In genomic region chr1:118949317-118949716, GRCh38 we compare ENCODE assay signal across 16 cellular contexts. TPM values are rescaled to one million over a fixed set of nuclear protein-coding genes. Genes with fewer than 3 reads are reported as not detected.
A peak's percentile ranks its signal among the peaks of the same experiment; 100 is the strongest.
DNase-seq lines count a peak whose midpoint lies in the region; ATAC-seq and TF ChIP-seq lines count a peak whose summit lies in the region.
"Had no signal": no experiment of that assay in that cellular context is flagged by ENCODE, and none has a peak within 500 bp of the region (broad histone marks: within the 10 kb centered on the region; RNA-seq: fewer than 3 reads in every experiment).

No MANE protein-coding gene starts in this region.

- DNase-seq in HS-5 (ENCODE audit: low read depth) (peak; percentile 45), astrocyte of the spinal cord (ENCODE audit: low read depth, low spot score) (peak; percentile 39), myocyte (ENCODE audit: low read depth) (peak; percentile 64), Ammon's horn (ENCODE audit: low spot score) (no peak), upper lobe of right lung (no peak), NCI-H345 (lab: John Stamatoyannopoulos, UW) (no peak)
- DNase-seq in stimulated activated naive CD4-positive, alpha-beta T cell treated with Interleukin-2 at 50 U/mL for 16 hours (lab: John Stamatoyannopoulos, UW): no peak
- DNase-seq: activated CD8-positive, alpha-beta memory T cell treated with anti-CD3 and anti-CD28 coated beads for 24 hours; activated gamma-delta T cell; C1 segment of cervical spinal cord; effector CD8-positive, alpha-beta T cell; immature natural killer cell; pancreas; SK-N-SH; stimulated activated CD4-positive, alpha-beta T cell treated with anti-CD3 and anti-CD28 coated beads, Interleukin-15, amount 100 ng/mL, for 24 hours had no signal

- in situ Hi-C loops in astrocyte of the spinal cord (cut with HindIII; ENCODE audit: low sequenced_read_pairs): no loop called here

- intact Hi-C loops in upper lobe of right lung (cut with DNase I): no loop called here

- H4K20me1 ChIP-seq in BLaER1 treated with 17β-estradiol and CSF1 and Interleukin-3, amounts not matched to agents 10 nM and 100 nM: no peaks in the 10 kb centered on the region

- peak overlapping the region in 1 of 11 experiments; percentile 32; a peak in 1 of 22 replicates for H3K9ac ChIP-seq in BLaER1 treated with 17β-estradiol and CSF1 and Interleukin-3, amounts not matched to agents 10 nM and 100 nM
- H3K9ac ChIP-seq: SK-N-SH had no signal

- ATAC-seq in upper lobe of right lung: no peak
- ATAC-seq: pancreas had no signal

- H3K4me3 ChIP-seq in BLaER1 treated with 17β-estradiol and CSF1 and Interleukin-3, amounts not matched to agents 10 nM and 100 nM: no peak overlapping the region
- H3K4me3 ChIP-seq in astrocyte of the spinal cord (ENCODE audit: low read depth, low read length) (no peak overlapping the region), upper lobe of right lung (no peak overlapping the region)
- H3K4me3 ChIP-seq: pancreas had no signal

- peak overlapping the region; percentile 16 to 72 (median 55); a peak in 20 of 22 replicates for H3K4me2 ChIP-seq in BLaER1 treated with 17β-estradiol and CSF1 and Interleukin-3, amounts not matched to agents 10 nM and 100 nM
- H3K4me2 ChIP-seq: SK-N-SH had no signal

- no peaks in the 10 kb centered on the region for H3K36me3 ChIP-seq in BLaER1 treated with 17β-estradiol and CSF1 and Interleukin-3, amounts not matched to agents 10 nM and 100 nM
- H3K36me3 ChIP-seq in upper lobe of right lung: no peaks in the 10 kb centered on the region
- H3K36me3 ChIP-seq: pancreas had no signal

- TF ChIP-seq CTCF in astrocyte of the spinal cord (IDR thresholded peaks at IDR 0.05; ENCODE audit: low read depth, low read length) (no peak), upper lobe of right lung (IDR thresholded peaks at IDR 0.05) (no peak)

- H3K27me3 ChIP-seq in BLaER1 treated with 17β-estradiol and CSF1 and Interleukin-3, amounts not matched to agents 10 nM and 100 nM: no peaks in the 10 kb centered on the region
- H3K27me3 ChIP-seq in upper lobe of right lung: no peaks in the 10 kb centered on the region
- H3K27me3 ChIP-seq: pancreas had no signal

- peak overlapping the region in 9 of 11 experiments; percentile 21 to 75 (median 51); a peak in 14 of 22 replicates for H3K27ac ChIP-seq in BLaER1 treated with 17β-estradiol and CSF1 and Interleukin-3, amounts not matched to agents 10 nM and 100 nM
- H3K27ac ChIP-seq in upper lobe of right lung: no peak overlapping the region
- H3K27ac ChIP-seq: pancreas had no signal

- H3K9me3 ChIP-seq in BLaER1 treated with 17β-estradiol and CSF1 and Interleukin-3, amounts not matched to agents 10 nM and 100 nM (replicated peaks in 1 of 11): no peaks in the 10 kb centered on the region
- H3K9me3 ChIP-seq in upper lobe of right lung: no peaks in the 10 kb centered on the region
- H3K9me3 ChIP-seq: pancreas, SK-N-SH had no signal

- H3K4me1 ChIP-seq in BLaER1 treated with 17β-estradiol and CSF1 and Interleukin-3, amounts not matched to agents 10 nM and 100 nM: peaks cover 8 to 28% (median 23%) of the 10 kb centered on the region in 10 experiments; a peak in 19 of 20 replicates
- no peaks in the 10 kb centered on the region for H3K4me1 ChIP-seq in upper lobe of right lung
- H3K4me1 ChIP-seq: pancreas had no signal

RNA-seq across cellular contexts. Expression of gene TBX15, which starts 38.8 kb away (rescaled TPM):
- 44.7 and 48.4 TPM in 2 replicates for total RNA-seq in myocyte
- polyA plus RNA-seq in myocyte (2012): 18.1 TPM
- total RNA-seq in upper lobe of right lung: 0.64 TPM
- polyA plus RNA-seq: immature natural killer cell had no signal

Comparison
In these comparisons a context has a peak if more than half of its experiments do, and no peak if none do; other contexts are left out.
1. DNase-seq: peak in HS-5 (single experiment), astrocyte of the spinal cord (single experiment) and myocyte (single experiment); none in Ammon's horn (single experiment), stimulated activated naive CD4-positive, alpha-beta T cell treated with Interleukin-2 at 50 U/mL for 16 hours (single experiment), upper lobe of right lung (single experiment) and NCI-H345 (single experiment).
2. RNA of gene TBX15, which starts 38.8 kb away (total RNA-seq): 44.7 to 48.4 TPM in myocyte; 0.64 TPM in upper lobe of right lung (single experiment); every median in the first group is over 10 times any median in the second.